Comparison of ENCODE assay signal across 19 cellular contexts in genomic region chr2:49917654-49918053, GRCh38.
DNase-seq lines count a peak whose midpoint lies in the region; ATAC-seq, FAIRE-seq and TF ChIP-seq lines count a peak whose summit lies in the region.
"Had no signal": no experiment of that assay in that cellular context is flagged by ENCODE, and none has a peak within 500 bp of the region (broad histone marks: within the 10 kb centered on the region; RNA-seq: fewer than 3 reads in every experiment).

No MANE protein-coding gene starts in this region.

- FAIRE-seq in RCC 7860 (lab: Jason Lieb, UNC) (peak; percentile 57), colon (lab: Jason Lieb, UNC) (peak; percentile 18), pancreas (lab: Jason Lieb, UNC) (peak; percentile 89)
- FAIRE-seq: D721Med, GM12892, GM19239 had no signal

- H3K4me3 ChIP-seq in pancreas (no peak overlapping the region), osteoblast (ENCODE audit: insufficient read depth, low read length) (no peak overlapping the region)
- H3K4me3 ChIP-seq: BLaER1, GM23338, HAP-1 had no signal

- H4K8ac ChIP-seq in H9 (replicated peaks; ENCODE audit: insufficient read length, low read depth, low read length) = no peak overlapping the region

- no peak overlapping the region for H3K9ac ChIP-seq in H9 (ENCODE audit: extremely low read depth, insufficient read length, low read length)
- H3K9ac ChIP-seq: BLaER1 had no signal

- H3K36me3 ChIP-seq in pancreas (no peaks in the 10 kb centered on the region), osteoblast (ENCODE audit: insufficient read depth, low read length) (no peaks in the 10 kb centered on the region)
- H3K36me3 ChIP-seq: BLaER1, HAP-1 had no signal

- H3K9me3 ChIP-seq in pancreas = no peaks in the 10 kb centered on the region
- no peaks in the 10 kb centered on the region for H3K9me3 ChIP-seq in H9 (ENCODE audit: control insufficient read depth, low read depth, low read length)
- no peaks in the 10 kb centered on the region for H3K9me3 ChIP-seq in osteoblast (ENCODE audit: low read depth, low read length)
- H3K9me3 ChIP-seq: BLaER1, HAP-1 had no signal

- H3T11ph ChIP-seq in H9 (ENCODE audit: low read length) = no peak overlapping the region

- H3K23me2 ChIP-seq in H9 (ENCODE audit: insufficient read length, low read depth, low read length, poor library complexity, severe bottlenecking) = no peaks in the 10 kb centered on the region

- no peak overlapping the region for H3K56ac ChIP-seq in H9 (ENCODE audit: insufficient read length, low read depth, low read length)

- WGBS in pancreas, 2 donors = 85 to 93% methylated on average over 1 of the region's 1 CpG
- WGBS in H9 (ENCODE audit: extremely low coverage, insufficient read length, low lambda C conversion rate) = no CpG with 5 or more reads among the region's 1 CpG

- H3K27ac ChIP-seq in pancreas (no peak overlapping the region), H9 (ENCODE audit: insufficient read length, low read depth, low read length) (no peak overlapping the region), osteoblast (ENCODE audit: low read depth, low read length) (no peak overlapping the region)
- H3K27ac ChIP-seq: BLaER1, C4-2B had no signal

- H3K23ac ChIP-seq in H9 (ENCODE audit: insufficient read length, low read depth, low read length) = no peak overlapping the region

- TF ChIP-seq CTCF in pancreas (IDR thresholded peaks at IDR 0.05) (no peak), H9 (conservative IDR thresholded peaks at IDR 0.05) (no peak), osteoblast (IDR thresholded peaks at IDR 0.05; ENCODE audit: extremely low read depth, low read depth, low read length) (no peak)

- no peak overlapping the region for H2BK20ac ChIP-seq in H9 (ENCODE audit: low read depth, low read length, poor library complexity, severe bottlenecking)

- H3K27me3 ChIP-seq in pancreas (no peaks in the 10 kb centered on the region), H9 (ENCODE audit: insufficient read depth, low read length) (no peaks in the 10 kb centered on the region), osteoblast (ENCODE audit: insufficient read depth, low read length) (no peaks in the 10 kb centered on the region)
- H3K27me3 ChIP-seq: BLaER1 had no signal

- H3K4ac ChIP-seq in H9 (ENCODE audit: low read depth, low read length) = no peak overlapping the region

- H2BK12ac ChIP-seq in H9 (ENCODE audit: insufficient read length, low read depth, low read length) = no peak overlapping the region

- no peak overlapping the region for H4K91ac ChIP-seq in H9 (ENCODE audit: insufficient read length, low read depth, low read length)

- H3K36me3 Mint-ChIP-seq in H9 (ENCODE audit: insufficient read depth in 1 of 3, low read depth in 3 of 3) = no peaks in the 10 kb centered on the region
- H3K36me3 Mint-ChIP-seq: CD4-positive, CD25-positive, alpha-beta regulatory T cell; CD8-positive, alpha-beta T cell had no signal

- H3K4me1 Mint-ChIP-seq in H9 = peaks cover 14 to 15% of the 10 kb centered on the region in 2 experiments
- H3K4me1 Mint-ChIP-seq: B cell; CD4-positive, CD25-positive, alpha-beta regulatory T cell had no signal

- no peak overlapping the region for H3K4me3 Mint-ChIP-seq in H9
- H3K4me3 Mint-ChIP-seq: B cell; CD4-positive, CD25-positive, alpha-beta regulatory T cell; CD8-positive, alpha-beta T cell; GM23338; HFFc6 had no signal

- no peak overlapping the region for H3K14ac ChIP-seq in H9 (ENCODE audit: insufficient read depth, low read length)

- no peaks in the 10 kb centered on the region for H3K27me3 Mint-ChIP-seq in H9 (ENCODE audit: low read depth)
- H3K27me3 Mint-ChIP-seq: B cell; CD4-positive, CD25-positive, alpha-beta regulatory T cell had no signal

- no peak overlapping the region for H3K27ac Mint-ChIP-seq in H9
- H3K27ac Mint-ChIP-seq: B cell; CD4-positive, CD25-positive, alpha-beta regulatory T cell; CD8-positive, alpha-beta T cell; GM23338; HFFc6 had no signal

- H4K20me1 ChIP-seq in H9 (ENCODE audit: control insufficient read depth, insufficient read depth, insufficient read length) (no peaks in the 10 kb centered on the region), osteoblast (ENCODE audit: insufficient read depth, low read length) (no peaks in the 10 kb centered on the region)
- H4K20me1 ChIP-seq: BLaER1 had no signal

- H3K4me1 ChIP-seq in pancreas (no peaks in the 10 kb centered on the region), H9 (ENCODE audit: insufficient read depth, low read length) (peaks cover 5% of the 10 kb centered on the region), osteoblast (ENCODE audit: insufficient read depth, low read length) (no peaks in the 10 kb centered on the region)
- H3K4me1 ChIP-seq: BLaER1, HAP-1 had no signal

- H2AFZ ChIP-seq in H9 (ENCODE audit: low read length) = no peak overlapping the region
- H2AFZ ChIP-seq in osteoblast (ENCODE audit: low read length) = no peak overlapping the region
- H2AFZ ChIP-seq: GM23338 had no signal

- H3K79me2 ChIP-seq in H9 (ENCODE audit: insufficient read depth, low read length) = no peaks in the 10 kb centered on the region
- H3K79me2 ChIP-seq in osteoblast (ENCODE audit: insufficient read depth, low read length) = no peaks in the 10 kb centered on the region

- no peak for TF ChIP-seq POLR2A in GM18505 (IDR thresholded peaks at IDR 0.05; ENCODE audit: borderline replicate concordance, extremely low read depth, insufficient read depth, insufficient read length)

- H3K79me1 ChIP-seq in H9 (ENCODE audit: insufficient read depth, low read depth, low read length, poor library complexity, severe bottlenecking) = no peaks in the 10 kb centered on the region

- no peak overlapping the region for H2BK120ac ChIP-seq in H9 (ENCODE audit: low read depth, low read length, poor library complexity, severe bottlenecking)

- no peak overlapping the region for H2BK15ac ChIP-seq in H9 (ENCODE audit: low read depth, low read length)

- ATAC-seq in pancreas (no peak), GM18505 (IDR thresholded peaks at IDR 0.05; ENCODE audit: unreplicated experiment) (no peak)
- ATAC-seq: CD8-positive, alpha-beta T cell; GM23338 had no signal

- H3K4me2 ChIP-seq in H9 (ENCODE audit: insufficient read depth, insufficient read length, low read length) (no peak overlapping the region), osteoblast (ENCODE audit: insufficient read depth, low read length) (no peak overlapping the region)
- H3K4me2 ChIP-seq: BLaER1, GM23338 had no signal

- no peak overlapping the region for H2AK5ac ChIP-seq in H9 (ENCODE audit: insufficient read length, low read length)

- intact Hi-C loops in pancreas (cut with DNase I) = no loop called here

- DNase-seq in RCC 7860 (ENCODE audit: low spot score) = no peak
- DNase-seq in pancreas = no peak
- no peak for DNase-seq in H9
- DNase-seq in osteoblast (ENCODE audit: insufficient read length, low spot score, missing footprints) = no peak
- DNase-seq: CD4-positive, CD25-positive, alpha-beta regulatory T cell; CD8-positive, alpha-beta T cell; DMS53; DMS79 treated with DMSO at 0.1 percent for 48 hours; HFFc6 had no signal

- no peak overlapping the region for H3K18ac ChIP-seq in H9 (ENCODE audit: insufficient read length, low read depth, low read length)

- no peak overlapping the region for H4K5ac ChIP-seq in H9 (ENCODE audit: insufficient read length, low read depth, low read length)

- no peak overlapping the region for H2BK5ac ChIP-seq in H9 (ENCODE audit: insufficient read length, low read length)

- H3K9me3 Mint-ChIP-seq in H9 = no peaks in the 10 kb centered on the region
- H3K9me3 Mint-ChIP-seq: CD8-positive, alpha-beta T cell; GM23338 had no signal
